31 cellular contexts compared by ENCODE assay signal in genomic region chr1:173742203-173742886, GRCh38.
"Had no signal": no experiment of that assay in that cellular context is flagged by ENCODE, and none has a peak within 500 bp of the region (broad histone marks: within the 10 kb centered on the region; RNA-seq: fewer than 3 reads in every experiment).

No MANE protein-coding gene starts in this region.

- ATAC-seq: natural killer cell; psoas muscle; right cardiac atrium; sciatic nerve; stimulated activated memory B cell treated with anti-CD40 and anti-IgM and Interleukin-4, amounts not matched to agents 10 μg/mL and 1 μg/mL and 100 μg/mL, for 72 hours; stimulated activated naive CD8-positive, alpha-beta T cell treated with anti-CD3 and anti-CD28 coated beads, Interleukin-15, amount 100 ng/mL, for 72 hours; stimulated activated naive CD8-positive, alpha-beta T cell treated with anti-CD3 and anti-CD28 coated beads, Interleukin-15, Interleukin-2, amounts not matched to agents 100 U/mL and 50 U/mL, for 24 hours; upper lobe of right lung had no signal

- H3K27me3 ChIP-seq: neural progenitor cell, ovary, spleen, suprapubic skin, testis, tibial artery, transverse colon, upper lobe of right lung, uterus had no signal

- H3K27ac Mint-ChIP-seq: natural killer cell; nephron; neural progenitor cell; progenitor cell of endocrine pancreas; stimulated activated memory B cell treated with anti-CD40 and anti-IgM and Interleukin-4, amounts not matched to agents 10 μg/mL and 1 μg/mL and 100 μg/mL, for 72 hours; stimulated activated naive CD8-positive, alpha-beta T cell treated with anti-CD3 and anti-CD28 coated beads, Interleukin-15, amount 100 ng/mL, for 72 hours; type B pancreatic cell had no signal

- H3K27me3 Mint-ChIP-seq: progenitor cell of endocrine pancreas; stimulated activated memory B cell treated with anti-CD40 and anti-IgM and Interleukin-4, amounts not matched to agents 10 μg/mL and 1 μg/mL and 100 μg/mL, for 72 hours; stimulated activated naive CD8-positive, alpha-beta T cell treated with anti-CD3 and anti-CD28 coated beads, Interleukin-15, amount 100 ng/mL, for 72 hours; type B pancreatic cell had no signal

- H3K4me1 Mint-ChIP-seq: nephron, neural progenitor cell had no signal

- H3K4me3 Mint-ChIP-seq: natural killer cell; nephron; neural progenitor cell; stimulated activated memory B cell treated with anti-CD40 and anti-IgM and Interleukin-4, amounts not matched to agents 10 μg/mL and 1 μg/mL and 100 μg/mL, for 72 hours; stimulated activated naive CD8-positive, alpha-beta T cell treated with anti-CD3 and anti-CD28 coated beads, Interleukin-15, amount 100 ng/mL, for 72 hours; type B pancreatic cell had no signal

- H3K9me3 ChIP-seq: psoas muscle, suprapubic skin, testis, tibial artery, transverse colon, upper lobe of right lung, uterus had no signal

- H3K4me1 ChIP-seq: neural progenitor cell, parathyroid adenoma, psoas muscle, suprapubic skin, testis, tibial artery, transverse colon, upper lobe of right lung had no signal

- H3K9me3 Mint-ChIP-seq: natural killer cell; stimulated activated memory B cell treated with anti-CD40 and anti-IgM and Interleukin-4, amounts not matched to agents 10 μg/mL and 1 μg/mL and 100 μg/mL, for 72 hours had no signal

- H3K27ac ChIP-seq: neural progenitor cell, ovary, parathyroid adenoma, psoas muscle, skin epidermis, spleen, suprapubic skin, testis, tibial artery, transverse colon, upper lobe of right lung, uterus had no signal

- H3K4me3 ChIP-seq: neural progenitor cell, ovary, psoas muscle, skin epidermis, smooth muscle cell, spleen, suprapubic skin, testis, tibial artery, transverse colon, upper lobe of right lung, uterus had no signal

- DNase-seq: natural killer cell; occipital lobe; ovary; posterior cingulate gyrus; psoas muscle; right cardiac atrium; spleen; stimulated activated CD4-positive, alpha-beta T cell treated with anti-CD3 and anti-CD28 coated beads, Interleukin-12 subunit alpha, Interleukin-12 subunit beta, amount 100 ng/mL, for 4 hours; stimulated activated CD4-positive, alpha-beta T cell treated with anti-CD3 and anti-CD28 coated beads, Interleukin-1b, Interleukin-23, amount 100 ng/mL, for 48 hours; stimulated activated CD4-positive, alpha-beta T cell treated with anti-CD3 and anti-CD28 coated beads, Interleukin-4, amount 100 ng/mL, for 1 hour; stimulated activated CD4-positive, alpha-beta T cell treated with anti-CD3 and anti-CD28 coated beads, Interleukin-4, amount 100 ng/mL, for 4 hours; stimulated activated CD8-positive, alpha-beta memory T cell treated with anti-CD3 and anti-CD28 coated beads, Interleukin-4, amount 100 ng/mL, for 48 hours; stimulated activated naive CD4-positive, alpha-beta T cell; stimulated activated naive CD8-positive, alpha-beta T cell treated with anti-CD3 and anti-CD28 coated beads, Interleukin-15, amount 100 ng/mL, for 72 hours; stimulated activated naive CD8-positive, alpha-beta T cell treated with anti-CD3 and anti-CD28 coated beads, Interleukin-15, Interleukin-2, amounts not matched to agents 100 U/mL and 50 U/mL, for 24 hours; substantia nigra; testis; tibial artery; transverse colon; upper lobe of right lung; uterus had no signal

- H3K36me3 ChIP-seq: ovary, uterus had no signal
